In genomic region chr11:65695459-65696241, GRCh38 we compare ENCODE assay signal across 13 cellular contexts. TPM values are rescaled to one million over a fixed set of nuclear protein-coding genes. Genes with fewer than 3 reads are reported as not detected.
A peak's percentile ranks its signal among the peaks of the same experiment; 100 is the strongest.
DNase-seq lines count a peak whose midpoint lies in the region; ATAC-seq, FAIRE-seq and TF ChIP-seq lines count a peak whose summit lies in the region.
"Had no signal": no experiment of that assay in that cellular context is flagged by ENCODE, and none has a peak within 500 bp of the region (broad histone marks: within the 10 kb centered on the region; RNA-seq: fewer than 3 reads in every experiment).

No MANE protein-coding gene starts in this region.

- ATAC-seq in Right ventricle myocardium superior (ENCODE audit: poor library complexity) (peak; percentile 38), HG02588 (IDR thresholded peaks at IDR 0.05; ENCODE audit: unreplicated experiment) (no peak), HG03039 (IDR thresholded peaks at IDR 0.05; ENCODE audit: unreplicated experiment) (no peak), HG03045 (IDR thresholded peaks at IDR 0.05; ENCODE audit: unreplicated experiment) (no peak)
- ATAC-seq: GM23338 had no signal

- no peak overlapping the region for H3K9ac ChIP-seq in kidney (ENCODE audit: low read length in 2 of 2)

- intact Hi-C loops in Right ventricle myocardium superior (cut with DNase I) (no loop called here), kidney (cut with DNase I) (no loop called here)

- FAIRE-seq in kidney (lab: Jason Lieb, UNC) = no peak
- FAIRE-seq: frontal cortex had no signal

- H3K4me1 ChIP-seq in right atrium auricular region = no peaks in the 10 kb centered on the region
- H3K4me1 ChIP-seq in kidney (ENCODE audit: control insufficient read depth in 1 of 2, insufficient read depth in 1 of 2, low read depth in 1 of 2, low read length in 2 of 2) = peaks cover 5 to 16% of the 10 kb centered on the region in 2 donors

- DNase-seq in Right ventricle myocardium superior (peak; percentile 58), right atrium auricular region (ENCODE audit: low spot score) (no peak), kidney (peak; percentile 83)
- DNase-seq in activated CD4-positive, CD25-positive, alpha-beta regulatory T cell treated with anti-CD3 and anti-CD28 coated beads, Interleukin-2, amount 50 U/mL, for 72 hours = no peak
- DNase-seq: activated naive CD4-positive, alpha-beta T cell treated with anti-CD3 and anti-CD28 coated beads, Interleukin-2, amount 10 ng/mL, durations not matched to agents 7 days and 5 days; KG1; stimulated activated CD8-positive, alpha-beta memory T cell treated with anti-CD3 and anti-CD28 coated beads, Interleukin-4, amount 100 ng/mL, for 48 hours had no signal

- H3K27me3 ChIP-seq in right atrium auricular region = no peaks in the 10 kb centered on the region

- TF ChIP-seq CTCF in right atrium auricular region (IDR thresholded peaks at IDR 0.05) (no peak), VCaP (conservative IDR thresholded peaks at IDR 0.05) (no peak), kidney (IDR thresholded peaks at IDR 0.05; ENCODE audit: borderline replicate concordance, extremely low read depth, insufficient read depth) (no peak)

- no peaks in the 10 kb centered on the region for H3K9me3 ChIP-seq in right atrium auricular region
- no peaks in the 10 kb centered on the region for H3K9me3 ChIP-seq in kidney (ENCODE audit: control insufficient read depth in 1 of 2, low read length in 2 of 2)

- no peak overlapping the region for H3K4me3 ChIP-seq in right atrium auricular region
- H3K4me3 ChIP-seq in kidney (ENCODE audit: low read length in 2 of 2) = no peak overlapping the region
- H3K4me3 ChIP-seq: GM23338 had no signal

- H3K27ac ChIP-seq in right atrium auricular region (no peak overlapping the region), VCaP (peak overlapping the region; percentile 83), kidney (ENCODE audit: low read depth in 2 of 2, low read length in 2 of 2) (no peak overlapping the region)

- H3K36me3 ChIP-seq in right atrium auricular region = no peaks in the 10 kb centered on the region
- H3K36me3 ChIP-seq in kidney (ENCODE audit: control insufficient read depth in 1 of 2, insufficient read depth in 2 of 2, low read length in 2 of 2) = no peaks in the 10 kb centered on the region

RNA-seq across cellular contexts. Expression of gene KAT5, which starts 16.4 kb away (rescaled TPM):
- total RNA-seq in Right ventricle myocardium superior (40.8 TPM), right atrium auricular region (10 to 100 TPM; 29.7 to 50.1 TPM), kidney (74.7 TPM)
- 68.4 TPM for polyA plus RNA-seq in kidney (ENCODE audit: insufficient read depth, low read depth, low replicate concordance)

RNA-seq across cellular contexts. Expression of gene RNASEH2C, which starts 24.9 kb away (rescaled TPM):
- 49.5 TPM for total RNA-seq in Right ventricle myocardium superior
- total RNA-seq in right atrium auricular region = 100 to 1,000 TPM; 105 to 194 TPM
- total RNA-seq in kidney = 43.7 TPM
- polyA plus RNA-seq in kidney (ENCODE audit: insufficient read depth, low read depth, low replicate concordance) = 129 TPM

RNA-seq across cellular contexts. Expression of gene RELA, which starts 32.9 kb away (rescaled TPM):
- total RNA-seq in Right ventricle myocardium superior (31.0 TPM), right atrium auricular region (10 to 100 TPM; 30.7 to 54.9 TPM), kidney (81.6 TPM)
- 34.8 TPM for polyA plus RNA-seq in kidney (ENCODE audit: insufficient read depth, low read depth, low replicate concordance)

RNA-seq across cellular contexts. Expression of gene SIPA1, which starts 57.7 kb away (rescaled TPM):
- total RNA-seq in Right ventricle myocardium superior (22.5 TPM), right atrium auricular region (10 to 100 TPM; 14.5 to 29.6 TPM), kidney (71.0 TPM)
- 46.4 TPM for polyA plus RNA-seq in kidney (ENCODE audit: insufficient read depth, low read depth, low replicate concordance)

Comparison
In these comparisons a context has a peak if more than half of its experiments do, and no peak if none do; other contexts are left out.
1. DNase-seq: peak in Right ventricle myocardium superior (single experiment) and kidney (single experiment); none in right atrium auricular region (single experiment) and activated CD4-positive, CD25-positive, alpha-beta regulatory T cell treated with anti-CD3 and anti-CD28 coated beads, Interleukin-2, amount 50 U/mL, for 72 hours (single experiment).